ENCODE assay signal across 1 cellular context in genomic region chr7:71739520-71740195, GRCh38.
TF ChIP-seq lines count a peak whose summit lies in the region.

No MANE protein-coding gene starts in this region.

TF ChIP-seq in GM23338, 12 proteins besides CTCF, POLR2A, EP300 and RAD21 (continued from another document):
- TF ChIP-seq ZNF331 (CRISPR knock-in tag; IDR thresholded peaks at IDR 0.05; ENCODE audit: low read depth), result no peak
- TF ChIP-seq NANOG (IDR thresholded peaks at IDR 0.05; ENCODE audit: borderline replicate concordance), result no peak; the same call in 1 of the 2 replicates
- no peak for TF ChIP-seq EZH2 (IDR thresholded peaks at IDR 0.05; ENCODE audit: low read depth, unreplicated experiment)
- no peak for TF ChIP-seq ZNF462 (CRISPR knock-in tag; IDR thresholded peaks at IDR 0.05)
- TF ChIP-seq JUNB (IDR thresholded peaks at IDR 0.05; ENCODE audit: unreplicated experiment), result no peak
- TF ChIP-seq, protein P1, sequence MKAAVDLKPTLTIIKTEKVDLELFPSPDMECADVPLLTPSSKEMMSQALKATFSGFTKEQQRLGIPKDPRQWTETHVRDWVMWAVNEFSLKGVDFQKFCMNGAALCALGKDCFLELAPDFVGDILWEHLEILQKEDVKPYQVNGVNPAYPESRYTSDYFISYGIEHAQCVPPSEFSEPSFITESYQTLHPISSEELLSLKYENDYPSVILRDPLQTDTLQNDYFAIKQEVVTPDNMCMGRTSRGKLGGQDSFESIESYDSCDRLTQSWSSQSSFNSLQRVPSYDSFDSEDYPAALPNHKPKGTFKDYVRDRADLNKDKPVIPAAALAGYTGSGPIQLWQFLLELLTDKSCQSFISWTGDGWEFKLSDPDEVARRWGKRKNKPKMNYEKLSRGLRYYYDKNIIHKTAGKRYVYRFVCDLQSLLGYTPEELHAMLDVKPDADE (IDR thresholded peaks at IDR 0.05), result no peak
